In the genomic region with DNA sequence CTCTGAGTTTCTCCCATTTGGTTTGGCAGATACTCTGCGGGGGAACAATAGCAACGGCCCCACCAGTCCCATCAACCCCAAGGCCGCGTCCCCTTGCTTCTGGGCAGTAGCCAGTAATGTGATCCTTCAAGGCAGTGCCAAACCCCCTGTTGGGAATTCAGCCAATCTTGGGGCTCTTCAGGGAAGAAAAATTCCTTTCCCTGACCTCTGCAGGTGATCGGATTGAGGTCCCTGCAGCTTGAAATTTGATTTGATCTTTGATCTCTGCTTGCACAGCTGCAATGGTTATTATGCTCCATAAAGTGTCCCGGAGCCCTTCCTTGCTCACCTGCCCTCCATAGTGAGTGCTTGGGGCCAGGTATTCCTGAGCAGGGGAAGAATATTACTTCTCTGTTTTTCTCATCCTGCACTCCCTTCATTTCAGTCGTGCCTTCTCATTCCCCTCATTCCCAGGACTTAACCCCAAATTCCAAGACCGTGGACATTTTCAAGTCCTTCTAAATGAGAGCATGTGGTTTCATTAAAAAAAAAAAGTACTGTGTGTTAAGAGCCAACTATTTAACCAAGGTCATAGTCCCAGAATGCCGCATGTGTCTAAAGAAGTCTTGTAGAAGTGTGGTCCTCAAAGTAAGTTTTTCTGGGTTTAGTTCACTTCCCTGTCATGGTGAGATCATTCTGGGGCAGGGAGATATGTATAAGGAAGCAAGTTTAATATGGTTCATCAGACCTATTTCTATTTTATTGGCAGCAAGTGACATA, we compare ENCODE assay signal across 1 cellular context.
TF ChIP-seq lines count a peak whose summit lies in the region.

No MANE protein-coding gene starts in this region.

TF ChIP-seq in SK-N-SH treated with all-trans-retinoic acid at 6 μM for 48 hours, 23 proteins besides CTCF, POLR2A, EP300 and RAD21 (continued from another document):
- TF ChIP-seq, protein P1, sequence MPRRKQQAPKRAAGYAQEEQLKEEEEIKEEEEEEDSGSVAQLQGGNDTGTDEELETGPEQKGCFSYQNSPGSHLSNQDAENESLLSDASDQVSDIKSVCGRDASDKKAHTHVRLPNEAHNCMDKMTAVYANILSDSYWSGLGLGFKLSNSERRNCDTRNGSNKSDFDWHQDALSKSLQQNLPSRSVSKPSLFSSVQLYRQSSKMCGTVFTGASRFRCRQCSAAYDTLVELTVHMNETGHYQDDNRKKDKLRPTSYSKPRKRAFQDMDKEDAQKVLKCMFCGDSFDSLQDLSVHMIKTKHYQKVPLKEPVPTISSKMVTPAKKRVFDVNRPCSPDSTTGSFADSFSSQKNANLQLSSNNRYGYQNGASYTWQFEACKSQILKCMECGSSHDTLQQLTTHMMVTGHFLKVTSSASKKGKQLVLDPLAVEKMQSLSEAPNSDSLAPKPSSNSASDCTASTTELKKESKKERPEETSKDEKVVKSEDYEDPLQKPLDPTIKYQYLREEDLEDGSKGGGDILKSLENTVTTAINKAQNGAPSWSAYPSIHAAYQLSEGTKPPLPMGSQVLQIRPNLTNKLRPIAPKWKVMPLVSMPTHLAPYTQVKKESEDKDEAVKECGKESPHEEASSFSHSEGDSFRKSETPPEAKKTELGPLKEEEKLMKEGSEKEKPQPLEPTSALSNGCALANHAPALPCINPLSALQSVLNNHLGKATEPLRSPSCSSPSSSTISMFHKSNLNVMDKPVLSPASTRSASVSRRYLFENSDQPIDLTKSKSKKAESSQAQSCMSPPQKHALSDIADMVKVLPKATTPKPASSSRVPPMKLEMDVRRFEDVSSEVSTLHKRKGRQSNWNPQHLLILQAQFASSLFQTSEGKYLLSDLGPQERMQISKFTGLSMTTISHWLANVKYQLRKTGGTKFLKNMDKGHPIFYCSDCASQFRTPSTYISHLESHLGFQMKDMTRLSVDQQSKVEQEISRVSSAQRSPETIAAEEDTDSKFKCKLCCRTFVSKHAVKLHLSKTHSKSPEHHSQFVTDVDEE (CRISPR knock-in tag; IDR thresholded peaks at IDR 0.05), result no peak
- TF ChIP-seq TOX (CRISPR knock-in tag; IDR thresholded peaks at IDR 0.05; ENCODE audit: borderline replicate concordance), result no peak
- TF ChIP-seq TCF4 (CRISPR knock-in tag; IDR thresholded peaks at IDR 0.05; ENCODE audit: borderline replicate concordance), result no peak
- TF ChIP-seq, protein P2, sequence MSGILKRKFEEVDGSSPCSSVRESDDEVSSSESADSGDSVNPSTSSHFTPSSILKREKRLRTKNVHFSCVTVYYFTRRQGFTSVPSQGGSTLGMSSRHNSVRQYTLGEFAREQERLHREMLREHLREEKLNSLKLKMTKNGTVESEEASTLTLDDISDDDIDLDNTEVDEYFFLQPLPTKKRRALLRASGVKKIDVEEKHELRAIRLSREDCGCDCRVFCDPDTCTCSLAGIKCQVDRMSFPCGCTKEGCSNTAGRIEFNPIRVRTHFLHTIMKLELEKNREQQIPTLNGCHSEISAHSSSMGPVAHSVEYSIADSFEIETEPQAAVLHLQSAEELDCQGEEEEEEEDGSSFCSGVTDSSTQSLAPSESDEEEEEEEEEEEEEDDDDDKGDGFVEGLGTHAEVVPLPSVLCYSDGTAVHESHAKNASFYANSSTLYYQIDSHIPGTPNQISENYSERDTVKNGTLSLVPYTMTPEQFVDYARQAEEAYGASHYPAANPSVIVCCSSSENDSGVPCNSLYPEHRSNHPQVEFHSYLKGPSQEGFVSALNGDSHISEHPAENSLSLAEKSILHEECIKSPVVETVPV (CRISPR knock-in tag; IDR thresholded peaks at IDR 0.05), result no peak
- TF ChIP-seq ZNF565 (CRISPR knock-in tag; conservative IDR thresholded peaks at IDR 0.05; ENCODE audit: low read depth), result no peak
TF ChIP-seq in SK-N-SH treated with all-trans-retinoic acid at 6 μM for 48 hours: peak in this region for 0.
